In genomic region chr4:40897557-40898203, GRCh38 we compare ENCODE assay signal across 8 cellular contexts.
A peak's percentile ranks its signal among the peaks of the same experiment; 100 is the strongest.
DNase-seq lines count a peak whose midpoint lies in the region; FAIRE-seq and TF ChIP-seq lines count a peak whose summit lies in the region.

No MANE protein-coding gene starts in this region.

- H3K23me2 ChIP-seq in H9 (ENCODE audit: insufficient read length, low read depth, low read length, poor library complexity, severe bottlenecking), result no peaks in the 10 kb centered on the region

- H3K27me3 ChIP-seq in H9 (ENCODE audit: insufficient read depth, low read length) (no peaks in the 10 kb centered on the region), astrocyte (ENCODE audit: insufficient read depth, low read length) (no peaks in the 10 kb centered on the region), smooth muscle cell (ENCODE audit: low read depth) (no peaks in the 10 kb centered on the region)

- H3K36me3 ChIP-seq in astrocyte (ENCODE audit: insufficient read depth, low read length) (peaks cover 6% of the 10 kb centered on the region), smooth muscle cell (ENCODE audit: low read depth) (no peaks in the 10 kb centered on the region)

- H3K36me3 Mint-ChIP-seq in H9 (ENCODE audit: insufficient read depth in 1 of 3, low read depth in 3 of 3), result peaks cover 0 to 5% (median 2%) of the 10 kb centered on the region in 3 experiments; a peak in 2 of 7 replicates
- H3K36me3 Mint-ChIP-seq in T-helper 2 cell treated with Interferon-gamma antibody and Interleukin-4, amounts not matched to agents 5 μg/mL and 100 μg/mL, for 36 hours (ENCODE audit: low read depth), result no peaks in the 10 kb centered on the region
- peaks cover 24% of the 10 kb centered on the region for H3K36me3 Mint-ChIP-seq in astrocyte (ENCODE audit: low read depth, unreplicated experiment)

- H2BK5ac ChIP-seq in H9 (ENCODE audit: insufficient read length, low read length), result no peak overlapping the region

- H2BK12ac ChIP-seq in H9 (ENCODE audit: insufficient read length, low read depth, low read length), result no peak overlapping the region

- H4K20me1 ChIP-seq in H9 (ENCODE audit: control insufficient read depth, insufficient read depth, insufficient read length) (no peaks in the 10 kb centered on the region), astrocyte (ENCODE audit: insufficient read depth, low read length) (peaks cover 5% of the 10 kb centered on the region), smooth muscle cell (ENCODE audit: low read depth) (no peaks in the 10 kb centered on the region)

- H3K27ac ChIP-seq in H9 (ENCODE audit: insufficient read length, low read depth, low read length) (no peak overlapping the region), astrocyte (ENCODE audit: low read depth, low read length) (no peak overlapping the region), smooth muscle cell (ENCODE audit: low read depth) (no peak overlapping the region)

- H3K27ac Mint-ChIP-seq in H9 (no peak overlapping the region), astrocyte (ENCODE audit: unreplicated experiment) (peak overlapping the region; percentile 62)
- peak overlapping the region; percentile 35 for H3K27ac Mint-ChIP-seq in T-helper 2 cell treated with Interferon-gamma antibody and Interleukin-4, amounts not matched to agents 5 μg/mL and 100 μg/mL, for 36 hours

- H3K4me2 ChIP-seq in H9 (ENCODE audit: insufficient read depth, insufficient read length, low read length) (no peak overlapping the region), astrocyte (ENCODE audit: low read length) (peak overlapping the region; percentile 57), smooth muscle cell (peak overlapping the region; percentile 70)

- H3K4me3 ChIP-seq in astrocyte (ENCODE audit: insufficient read depth, low read depth, low read length), result no peak overlapping the region
- H3K4me3 ChIP-seq in smooth muscle cell, result no peak overlapping the region

- no CpG with 5 or more reads among the region's 10 CpGs for WGBS in H9 (ENCODE audit: extremely low coverage, insufficient read length, low lambda C conversion rate)
- WGBS in smooth muscle cell (ENCODE audit: low lambda C conversion rate), result 45% methylated on average over 10 of the region's 10 CpGs

- H3K18ac ChIP-seq in H9 (ENCODE audit: insufficient read length, low read depth, low read length), result no peak overlapping the region

- H4K5ac ChIP-seq in H9 (ENCODE audit: insufficient read length, low read depth, low read length), result no peak overlapping the region

- peak; percentile 89 for TF ChIP-seq CTCF in H9 (conservative IDR thresholded peaks at IDR 0.05)
- peak; percentile 84 for TF ChIP-seq CTCF in astrocyte (IDR thresholded peaks at IDR 0.05; ENCODE audit: insufficient read depth, low read depth, low read length)
- peak; percentile 83 for TF ChIP-seq CTCF in smooth muscle cell (IDR thresholded peaks at IDR 0.05; ENCODE audit: borderline replicate concordance, insufficient read depth, poor library complexity, severe bottlenecking)

- H2BK20ac ChIP-seq in H9 (ENCODE audit: low read depth, low read length, poor library complexity, severe bottlenecking), result no peak overlapping the region

- no peak overlapping the region for H3T11ph ChIP-seq in H9 (ENCODE audit: low read length)

- H3K79me2 ChIP-seq in H9 (ENCODE audit: insufficient read depth, low read length) (no peaks in the 10 kb centered on the region), astrocyte (ENCODE audit: insufficient read depth, low read length) (no peaks in the 10 kb centered on the region), smooth muscle cell (ENCODE audit: low read depth) (no peaks in the 10 kb centered on the region)

- no peak overlapping the region for H2BK120ac ChIP-seq in H9 (ENCODE audit: low read depth, low read length, poor library complexity, severe bottlenecking)

- FAIRE-seq in astrocyte (lab: Jason Lieb, UNC), result no peak

- H3K23ac ChIP-seq in H9 (ENCODE audit: insufficient read length, low read depth, low read length), result no peak overlapping the region

- no peaks in the 10 kb centered on the region for H3K4me1 ChIP-seq in H9 (ENCODE audit: insufficient read depth, low read length)
- no peaks in the 10 kb centered on the region for H3K4me1 ChIP-seq in astrocyte (ENCODE audit: insufficient read depth, low read length)
- H3K4me1 ChIP-seq in smooth muscle cell (ENCODE audit: low read depth), result no peaks in the 10 kb centered on the region

- DNase-seq in Daoy (ENCODE audit: low read depth), result peak; percentile 78
- peak; percentile 82 for DNase-seq in H9
- DNase-seq in NCI-H146 (lab: John Stamatoyannopoulos, UW), result peak; percentile 63
- DNase-seq in T-helper 2 cell treated with Interferon-gamma antibody and Interleukin-4, amounts not matched to agents 5 μg/mL and 100 μg/mL, for 36 hours (ENCODE audit: low spot score), result peak; percentile 53
- peak; percentile 34 for DNase-seq in astrocyte (ENCODE audit: low read depth)
- DNase-seq in hippocampal formation (lab: John Stamatoyannopoulos, UW), result peak; percentile 38 to 41
- DNase-seq in smooth muscle cell (lab: John Stamatoyannopoulos, UW; ENCODE audit: unreplicated experiment), result peak; percentile 17
- no peak for DNase-seq in cortex of kidney (lab: John Stamatoyannopoulos, UW)

- no peaks in the 10 kb centered on the region for H3K9me3 ChIP-seq in H9 (ENCODE audit: control insufficient read depth, low read depth, low read length)
- H3K9me3 ChIP-seq in astrocyte (ENCODE audit: insufficient read depth, low read depth, low read length), result no peaks in the 10 kb centered on the region
- H3K9me3 ChIP-seq in smooth muscle cell (replicated peaks; ENCODE audit: low read depth), result no peaks in the 10 kb centered on the region

- H3K9ac ChIP-seq in H9 (ENCODE audit: extremely low read depth, insufficient read length, low read length) (no peak overlapping the region), astrocyte (ENCODE audit: low read length) (no peak overlapping the region), smooth muscle cell (ENCODE audit: low read depth) (no peak overlapping the region)

- H3K14ac ChIP-seq in H9 (ENCODE audit: insufficient read depth, low read length), result no peak overlapping the region

- H3F3A ChIP-seq in smooth muscle cell (ENCODE audit: low read depth), result no peaks in the 10 kb centered on the region

- H2AFZ ChIP-seq in H9 (ENCODE audit: low read length) (no peak overlapping the region), astrocyte (ENCODE audit: low read depth, low read length) (no peak overlapping the region), smooth muscle cell (ENCODE audit: low read depth) (no peak overlapping the region)

- no peak overlapping the region for H4K91ac ChIP-seq in H9 (ENCODE audit: insufficient read length, low read depth, low read length)

- H3K9me3 Mint-ChIP-seq in H9 (no peaks in the 10 kb centered on the region), astrocyte (ENCODE audit: unreplicated experiment) (no peaks in the 10 kb centered on the region)
- no peaks in the 10 kb centered on the region for H3K9me3 Mint-ChIP-seq in T-helper 2 cell treated with Interferon-gamma antibody and Interleukin-4, amounts not matched to agents 5 μg/mL and 100 μg/mL, for 36 hours

- no peak overlapping the region for H3K4ac ChIP-seq in H9 (ENCODE audit: low read depth, low read length)

- H3K27me3 Mint-ChIP-seq in H9 (ENCODE audit: low read depth) (no peaks in the 10 kb centered on the region), astrocyte (ENCODE audit: low read depth, unreplicated experiment) (no peaks in the 10 kb centered on the region)
- H3K27me3 Mint-ChIP-seq in T-helper 2 cell treated with Interferon-gamma antibody and Interleukin-4, amounts not matched to agents 5 μg/mL and 100 μg/mL, for 36 hours (ENCODE audit: low read depth), result no peaks in the 10 kb centered on the region

- H2AK5ac ChIP-seq in H9 (ENCODE audit: insufficient read length, low read length), result no peak overlapping the region

- no peak overlapping the region for H3K56ac ChIP-seq in H9 (ENCODE audit: insufficient read length, low read depth, low read length)

- H2BK15ac ChIP-seq in H9 (ENCODE audit: low read depth, low read length), result no peak overlapping the region

- no peak overlapping the region for H3K4me3 Mint-ChIP-seq in H9
- H3K4me3 Mint-ChIP-seq in T-helper 2 cell treated with Interferon-gamma antibody and Interleukin-4, amounts not matched to agents 5 μg/mL and 100 μg/mL, for 36 hours, result peak overlapping the region; percentile 74
- no peak overlapping the region for H3K4me3 Mint-ChIP-seq in astrocyte (ENCODE audit: unreplicated experiment)

- peaks cover 6% of the 10 kb centered on the region in 2 experiments; a peak in 2 of 4 replicates for H3K4me1 Mint-ChIP-seq in H9
- peaks cover 4% of the 10 kb centered on the region for H3K4me1 Mint-ChIP-seq in T-helper 2 cell treated with Interferon-gamma antibody and Interleukin-4, amounts not matched to agents 5 μg/mL and 100 μg/mL, for 36 hours (ENCODE audit: low read depth)
- peaks cover 3% of the 10 kb centered on the region for H3K4me1 Mint-ChIP-seq in astrocyte (ENCODE audit: low read depth, unreplicated experiment)

- H4K8ac ChIP-seq in H9 (replicated peaks; ENCODE audit: insufficient read length, low read depth, low read length), result no peak overlapping the region

- H3K79me1 ChIP-seq in H9 (ENCODE audit: insufficient read depth, low read depth, low read length, poor library complexity, severe bottlenecking), result no peaks in the 10 kb centered on the region

Comparison
In these comparisons a context has a peak if more than half of its experiments do, and no peak if none do; other contexts are left out.
1. H3K27ac Mint-ChIP-seq: peak in T-helper 2 cell treated with Interferon-gamma antibody and Interleukin-4, amounts not matched to agents 5 μg/mL and 100 μg/mL, for 36 hours (single experiment) and astrocyte (single experiment); none in H9 (0 of 3).
2. Peak in every context shown above with its lines, with median percentiles within 50 percentile points of each other: CTCF ChIP-seq.